Comparison of ENCODE assay signal across 10 cellular contexts in genomic region chr11:75454987-75455386, GRCh38.
"Had no signal": no experiment of that assay in that cellular context is flagged by ENCODE, and none has a peak within 500 bp of the region (broad histone marks: within the 10 kb centered on the region; RNA-seq: fewer than 3 reads in every experiment).

No MANE protein-coding gene starts in this region.

- H3K4me1 ChIP-seq: colonic mucosa had no signal

- H3K9me3 ChIP-seq: colonic mucosa, thoracic aorta had no signal

- H3K27ac ChIP-seq: colonic mucosa, thoracic aorta had no signal

- DNase-seq: activated CD4-positive, alpha-beta T cell treated with anti-CD3 and anti-CD28 coated beads, Interleukin-2, amount 10 ng/mL, durations not matched to agents 24 days and 14 days; activated naive CD4-positive, alpha-beta T cell treated with anti-CD3 and anti-CD28 coated beads, Interleukin-2, amount 10 ng/mL, durations not matched to agents 7 days and 5 days; colonic mucosa; effector CD4-positive, alpha-beta T cell; foreskin melanocyte; stimulated activated CD4-positive, alpha-beta T cell treated with anti-CD3 and anti-CD28 coated beads, Interleukin-2, amount 100 ng/mL, for 48 hours; stimulated activated CD8-positive, alpha-beta memory T cell treated with anti-CD3 and anti-CD28 coated beads, Interleukin-4, amount 100 ng/mL, for 48 hours; stimulated activated naive CD8-positive, alpha-beta T cell treated with anti-CD3 and anti-CD28 coated beads, Interleukin-15, Interleukin-2, amounts not matched to agents 100 U/mL and 50 U/mL, for 24 hours had no signal

- H3K36me3 ChIP-seq: colonic mucosa, thoracic aorta had no signal

- H3K27me3 ChIP-seq: colonic mucosa had no signal

- H3K4me3 ChIP-seq: colonic mucosa had no signal

- ATAC-seq: natural killer cell treated with Interleukin-12 subunit alpha and Interleukin-12 subunit beta and Interleukin-15 and Interleukin-18, amount 100 ng/mL, for 72 hours; stimulated activated naive CD8-positive, alpha-beta T cell treated with anti-CD3 and anti-CD28 coated beads, Interleukin-15, Interleukin-2, amounts not matched to agents 100 U/mL and 50 U/mL, for 24 hours had no signal
